Comparison of ENCODE assay signal across 10 cellular contexts in the genomic region with DNA sequence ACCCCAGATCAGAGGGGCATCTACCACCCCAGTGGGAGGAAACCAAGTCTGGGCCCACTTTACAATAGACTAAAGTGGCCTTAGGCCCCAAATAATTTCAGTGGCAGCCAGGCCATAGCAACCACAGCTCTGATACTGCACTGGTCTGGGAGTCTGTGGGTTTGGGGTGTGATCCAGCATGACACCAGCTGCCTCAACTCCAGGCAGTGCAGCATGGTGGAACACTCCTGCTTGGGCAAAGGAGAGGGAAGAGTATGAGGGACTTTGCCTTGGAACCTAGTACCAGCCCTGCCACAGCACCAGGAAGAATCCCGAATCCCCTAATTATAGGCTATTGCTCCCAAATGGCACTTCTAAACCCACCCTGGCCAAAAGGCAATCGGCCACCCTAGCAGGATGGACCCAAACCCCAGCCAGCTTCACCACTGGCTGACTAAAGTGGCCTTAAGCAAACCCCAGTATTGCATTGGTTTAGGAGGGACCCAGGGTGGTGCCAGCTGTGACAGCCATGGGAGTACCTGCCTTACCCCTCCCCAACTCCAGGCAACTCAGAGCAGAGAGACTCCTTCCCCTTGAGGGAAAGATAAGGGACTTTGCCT. TPM values are rescaled to one million over a fixed set of nuclear protein-coding genes. Genes with fewer than 3 reads are reported as not detected.
A peak's percentile ranks its signal among the peaks of the same experiment; 100 is the strongest.
DNase-seq lines count a peak whose midpoint lies in the region; ATAC-seq and TF ChIP-seq lines count a peak whose summit lies in the region.
"Had no signal": no experiment of that assay in that cellular context is flagged by ENCODE, and none has a peak within 500 bp of the region (broad histone marks: within the 10 kb centered on the region; RNA-seq: fewer than 3 reads in every experiment).

No MANE protein-coding gene starts in this region.

- H3K9me1 ChIP-seq in IMR-90 (ENCODE audit: insufficient read depth, low read length): 0 out of 2 replicates have a peak, but pooled peaks cover 4% of the 10 kb centered on the region

- H3K4me1 Mint-ChIP-seq in activated CD8-positive, alpha-beta T cell treated with anti-CD3 and anti-CD28 coated beads for 36 hours (ENCODE audit: low read depth): no peaks in the 10 kb centered on the region
- H3K4me1 Mint-ChIP-seq in activated CD8-positive, alpha-beta T cell treated with anti-CD3 and anti-CD28 coated beads, Interleukin-2, amount 10 ng/mL, durations not matched to agents 7 days and 5 days (ENCODE audit: low read depth): no peaks in the 10 kb centered on the region
- H3K4me1 Mint-ChIP-seq: activated B cell treated with CpG ODN at 0.5 μM for 24 hours, nephron progenitor cell had no signal

- H3K9ac ChIP-seq in IMR-90 (ENCODE audit: low read depth, low read length): no peak overlapping the region

- no peak overlapping the region for H2BK15ac ChIP-seq in IMR-90 (ENCODE audit: low read depth, low read length)

- no peak overlapping the region for H3K18ac ChIP-seq in IMR-90 (ENCODE audit: low read depth, low read length)

- 0 out of 2 replicates have a peak, but pooled peaks cover 6% of the 10 kb centered on the region for H4K20me1 ChIP-seq in IMR-90 (ENCODE audit: insufficient read depth, low read length)

- H3K27me3 Mint-ChIP-seq in activated CD8-positive, alpha-beta T cell treated with anti-CD3 and anti-CD28 coated beads for 36 hours: no peaks in the 10 kb centered on the region
- no peaks in the 10 kb centered on the region for H3K27me3 Mint-ChIP-seq in activated CD8-positive, alpha-beta T cell treated with anti-CD3 and anti-CD28 coated beads, Interleukin-2, amount 10 ng/mL, durations not matched to agents 7 days and 5 days (ENCODE audit: low read depth)
- H3K27me3 Mint-ChIP-seq: activated B cell treated with CpG ODN at 0.5 μM for 24 hours had no signal

- H3K36me3 Mint-ChIP-seq in activated CD8-positive, alpha-beta T cell treated with anti-CD3 and anti-CD28 coated beads for 36 hours (ENCODE audit: low read depth): peaks cover 45% of the 10 kb centered on the region
- H3K36me3 Mint-ChIP-seq in activated CD8-positive, alpha-beta T cell treated with anti-CD3 and anti-CD28 coated beads, Interleukin-2, amount 10 ng/mL, durations not matched to agents 7 days and 5 days (ENCODE audit: low read depth): peaks cover 60% of the 10 kb centered on the region

- DNase-seq in activated CD8-positive, alpha-beta T cell treated with anti-CD3 and anti-CD28 coated beads for 36 hours: no peak
- no peak for DNase-seq in activated CD8-positive, alpha-beta T cell treated with anti-CD3 and anti-CD28 coated beads, Interleukin-2, amount 10 ng/mL, durations not matched to agents 7 days and 5 days
- DNase-seq in IMR-90: no peak
- DNase-seq in left ventricle myocardium inferior: no peak
- DNase-seq in stimulated activated naive CD8-positive, alpha-beta T cell treated with anti-CD3 and anti-CD28 coated beads, Interleukin-15, Interleukin-2, amounts not matched to agents 100 U/mL and 50 U/mL, for 24 hours: no peak
- no peak for DNase-seq in activated CD4-positive, alpha-beta T cell treated with anti-CD3 and anti-CD28 coated beads, Interleukin-2, amount 50 U/mL, for 48 hours
- no peak for DNase-seq in activated CD4-positive, alpha-beta T cell treated with anti-CD3 and anti-CD28 coated beads for 4 hours
- DNase-seq: activated B cell treated with CpG ODN at 0.5 μM for 24 hours had no signal

- H3K27me3 ChIP-seq in IMR-90 (ENCODE audit: control insufficient read depth, insufficient read depth, low read length): no peaks in the 10 kb centered on the region
- no peaks in the 10 kb centered on the region for H3K27me3 ChIP-seq in left ventricle myocardium inferior (ENCODE audit: low read depth)

- in situ Hi-C loops in IMR-90 (cut with MboI; ENCODE audit: low sequenced_read_pairs): loop anchor here (5.0 to 25.0 kb wide), 2 partner anchors 295 to 680 kb away; a partner anchor contains a TSS

- H3K9me3 Mint-ChIP-seq in activated CD8-positive, alpha-beta T cell treated with anti-CD3 and anti-CD28 coated beads for 36 hours: peaks cover 3% of the 10 kb centered on the region
- no peaks in the 10 kb centered on the region for H3K9me3 Mint-ChIP-seq in activated CD8-positive, alpha-beta T cell treated with anti-CD3 and anti-CD28 coated beads, Interleukin-2, amount 10 ng/mL, durations not matched to agents 7 days and 5 days (ENCODE audit: insufficient read depth)

- BruUV-seq in IMR-90 (replicated peaks; lab: Mats Ljungman, UMichigan): no TSS peak

- ATAC-seq in activated CD8-positive, alpha-beta T cell treated with anti-CD3 and anti-CD28 coated beads for 36 hours: peak; percentile 49
- no peak for ATAC-seq in activated CD8-positive, alpha-beta T cell treated with anti-CD3 and anti-CD28 coated beads, Interleukin-2, amount 10 ng/mL, durations not matched to agents 7 days and 5 days
- ATAC-seq in IMR-90 (ENCODE audit: low read depth) (no peak; the same call in 1 of the 2 replicates), HG03565 (IDR thresholded peaks at IDR 0.05; ENCODE audit: unreplicated experiment) (no peak)
- peak; percentile 23 for ATAC-seq in stimulated activated naive CD8-positive, alpha-beta T cell treated with anti-CD3 and anti-CD28 coated beads, Interleukin-15, Interleukin-2, amounts not matched to agents 100 U/mL and 50 U/mL, for 24 hours

- no peak overlapping the region for H2BK5ac ChIP-seq in IMR-90 (ENCODE audit: low read depth, low read length, poor library complexity, severe bottlenecking)

- peaks cover 0 to 11% of the 10 kb centered on the region in 2 experiments; a peak in 1 of 4 replicates for H3K79me1 ChIP-seq in IMR-90 (ENCODE audit: low read depth in 1 of 2, low read length in 2 of 2)

- H4K8ac ChIP-seq in IMR-90 (ENCODE audit: low read depth in 2 of 2, low read length in 2 of 2): no peak overlapping the region

- POLR2A ChIA-PET in activated CD8-positive, alpha-beta T cell treated with anti-CD3 and anti-CD28 coated beads for 36 hours (lab: Charles Lee): interaction anchor here (1.0 to 1.1 kb wide), 2 partner anchors 9 to 333 kb away, joined by 3 read pairs; no protein-coding TSS in a partner anchor
- POLR2A ChIA-PET in activated CD8-positive, alpha-beta T cell treated with anti-CD3 and anti-CD28 coated beads, Interleukin-2, amount 10 ng/mL, durations not matched to agents 7 days and 5 days (lab: Charles Lee): interaction anchor here (1.2 kb wide), 1 partner anchor 82 kb away, joined by 4 read pairs; a partner anchor contains a TSS
- POLR2A ChIA-PET in IMR-90 (lab: Charles Lee; ENCODE audit: unreplicated experiment): no interaction called here

- H3K9me3 ChIP-seq in IMR-90 (ENCODE audit: control insufficient read depth, insufficient read depth, low read length) (no peaks in the 10 kb centered on the region), left ventricle myocardium inferior (replicated peaks) (peaks cover 4% of the 10 kb centered on the region)

- no peak overlapping the region for H2BK20ac ChIP-seq in IMR-90 (ENCODE audit: low read depth, low read length)

- H3K14ac ChIP-seq in IMR-90 (replicated peaks; ENCODE audit: low read depth, low read length): no peak overlapping the region

- no peak overlapping the region for H3K27ac ChIP-seq in IMR-90 (ENCODE audit: insufficient read depth, low read length)
- H3K27ac ChIP-seq in left ventricle myocardium inferior (replicated peaks): peak overlapping the region; percentile 45

- peak overlapping the region; percentile 33 for H2AFZ ChIP-seq in IMR-90 (replicated peaks; ENCODE audit: low read length, poor library complexity)

- H3K4me2 ChIP-seq in IMR-90 (ENCODE audit: low read depth, low read length): no peak overlapping the region

- H2AK5ac ChIP-seq in IMR-90 (ENCODE audit: low read depth, low read length): no peak overlapping the region

- no peak overlapping the region for H3K4ac ChIP-seq in IMR-90 (ENCODE audit: low read depth, low read length)

- H3K56ac ChIP-seq in IMR-90 (ENCODE audit: extremely low read depth, insufficient read depth, low read length): no peak overlapping the region

- peak overlapping the region; percentile 81 for H2AK9ac ChIP-seq in IMR-90 (replicated peaks; ENCODE audit: low read depth, low read length, poor library complexity)

- TF ChIP-seq RAD21 in IMR-90 (IDR thresholded peaks at IDR 0.05; ENCODE audit: low read length): no peak

- no peak for TF ChIP-seq CTCF in activated CD8-positive, alpha-beta T cell treated with anti-CD3 and anti-CD28 coated beads for 36 hours (IDR thresholded peaks at IDR 0.05)
- TF ChIP-seq CTCF in IMR-90 (conservative IDR thresholded peaks at IDR 0.05; ENCODE audit: low read depth, low read length) (no peak), left ventricle myocardium inferior (IDR thresholded peaks at IDR 0.05; ENCODE audit: borderline replicate concordance) (no peak)

- no peak for TF ChIP-seq POLR2A in IMR-90 (IDR thresholded peaks at IDR 0.05; ENCODE audit: low read depth, low read length)

- no peak overlapping the region for H4K91ac ChIP-seq in IMR-90 (ENCODE audit: insufficient read depth, low read depth, low read length)

- no peak overlapping the region for H2BK120ac ChIP-seq in IMR-90 (ENCODE audit: low read depth, low read length)

- H3K36me3 ChIP-seq in IMR-90 (ENCODE audit: control insufficient read depth, insufficient read depth, low read length) (peaks cover 4% of the 10 kb centered on the region), left ventricle myocardium inferior (peaks cover 16% of the 10 kb centered on the region)

- no peak overlapping the region for H3K27ac Mint-ChIP-seq in activated CD8-positive, alpha-beta T cell treated with anti-CD3 and anti-CD28 coated beads for 36 hours
- no peak overlapping the region for H3K27ac Mint-ChIP-seq in activated CD8-positive, alpha-beta T cell treated with anti-CD3 and anti-CD28 coated beads, Interleukin-2, amount 10 ng/mL, durations not matched to agents 7 days and 5 days
- H3K27ac Mint-ChIP-seq: activated B cell treated with CpG ODN at 0.5 μM for 24 hours had no signal

- H3K23ac ChIP-seq in IMR-90 (ENCODE audit: low read depth, low read length): no peak overlapping the region

- no peaks in the 10 kb centered on the region for H3K4me1 ChIP-seq in IMR-90 (ENCODE audit: control insufficient read depth, insufficient read depth, low read length)
- H3K4me1 ChIP-seq in left ventricle myocardium inferior: peaks cover 39% of the 10 kb centered on the region

- intact Hi-C loops in activated CD8-positive, alpha-beta T cell treated with anti-CD3 and anti-CD28 coated beads for 36 hours (cut with micrococcal nuclease): loop anchor here (5.0 kb wide), 2 partner anchors 90 to 310 kb away; no protein-coding TSS in a partner anchor
- intact Hi-C loops in IMR-90 (cut with micrococcal nuclease) (loop anchor here (1.0 to 2.0 kb wide), 5 partner anchors 80 to 687 kb away; no protein-coding TSS in a partner anchor), left ventricle myocardium inferior (cut with micrococcal nuclease) (loop anchor here (5.0 to 10.0 kb wide), 2 partner anchors 87 to 295 kb away; no protein-coding TSS in a partner anchor)

- dilution Hi-C loops in IMR-90 (cut with HindIII; ENCODE audit: low sequenced_read_pairs, unreplicated experiment): no loop called here

- H4K5ac ChIP-seq in IMR-90 (ENCODE audit: low read depth, low read length): no peak overlapping the region

- no peak overlapping the region for H3K4me3 ChIP-seq in IMR-90 (ENCODE audit: insufficient read depth, low read depth, low read length)
- no peak overlapping the region for H3K4me3 ChIP-seq in left ventricle myocardium inferior

- no peak overlapping the region for H3K4me3 Mint-ChIP-seq in activated CD8-positive, alpha-beta T cell treated with anti-CD3 and anti-CD28 coated beads for 36 hours
- no peak overlapping the region for H3K4me3 Mint-ChIP-seq in activated CD8-positive, alpha-beta T cell treated with anti-CD3 and anti-CD28 coated beads, Interleukin-2, amount 10 ng/mL, durations not matched to agents 7 days and 5 days
- H3K4me3 Mint-ChIP-seq: activated B cell treated with CpG ODN at 0.5 μM for 24 hours, nephron progenitor cell had no signal

- CTCF ChIA-PET in activated CD8-positive, alpha-beta T cell treated with anti-CD3 and anti-CD28 coated beads for 36 hours (lab: Charles Lee): interaction anchor here (0.9 to 10.8 kb wide), 18 partner anchors 9 to 687 kb away, joined by 3 to 134 read pairs (median 6); a partner anchor contains a TSS
- CTCF ChIA-PET in activated CD8-positive, alpha-beta T cell treated with anti-CD3 and anti-CD28 coated beads, Interleukin-2, amount 10 ng/mL, durations not matched to agents 7 days and 5 days (lab: Charles Lee): interaction anchor here (0.7 to 4.7 kb wide), 19 partner anchors 12 to 686 kb away, joined by 3 to 54 read pairs (median 5); a partner anchor contains a TSS
- CTCF ChIA-PET in IMR-90 (lab: Yijun Ruan, JAX): interaction anchor here (1.1 to 5.3 kb wide), 4 partner anchors 22 to 297 kb away, joined by 3 to 32 read pairs (median 4); no protein-coding TSS in a partner anchor

- no CpG with 5 or more reads among the region's 2 CpGs for WGBS in IMR-90 (ENCODE audit: extremely low coverage in 2 of 2, insufficient read length in 1 of 2), 2 experiments

RNA-seq across cellular contexts. Expression of a gene that starts 47.1 kb away (rescaled TPM):
- total RNA-seq in activated CD8-positive, alpha-beta T cell treated with anti-CD3 and anti-CD28 coated beads for 36 hours: 10 to 100 TPM; 11.1 to 11.7 TPM
- 10 to 100 TPM in 1 of 2 experiments, 1 to 10 TPM in 1; 10.0 to 13.2 TPM for total RNA-seq in activated CD8-positive, alpha-beta T cell treated with anti-CD3 and anti-CD28 coated beads, Interleukin-2, amount 10 ng/mL, durations not matched to agents 7 days and 5 days
- total RNA-seq in IMR-90 (2012; rRNA removed) (8.6 and 10.6 TPM in 2 replicates), left ventricle myocardium inferior (2.6 TPM)
- 12.0 and 13.4 TPM in 2 replicates for polyA plus RNA-seq in IMR-90 (2012; rRNA removed)
- 5.5 and 7.8 TPM in 2 replicates for polyA plus RNA-seq in IMR-90 (2012; cell fraction: cytosol; rRNA removed)
- 5.6 and 7.5 TPM in 2 replicates for polyA plus RNA-seq in IMR-90 (2012; cell fraction: nucleus; rRNA removed; ENCODE audit: low replicate concordance)

Comparison
In these comparisons a context has a peak if more than half of its experiments do, and no peak if none do; other contexts are left out.
1. ATAC-seq: peak in activated CD8-positive, alpha-beta T cell treated with anti-CD3 and anti-CD28 coated beads for 36 hours (single experiment) and stimulated activated naive CD8-positive, alpha-beta T cell treated with anti-CD3 and anti-CD28 coated beads, Interleukin-15, Interleukin-2, amounts not matched to agents 100 U/mL and 50 U/mL, for 24 hours (single experiment); none in activated CD8-positive, alpha-beta T cell treated with anti-CD3 and anti-CD28 coated beads, Interleukin-2, amount 10 ng/mL, durations not matched to agents 7 days and 5 days (single experiment), IMR-90 (single experiment) and HG03565 (single experiment).